In genomic region chr11:92941676-92942571, GRCh38 we compare ENCODE assay signal across 8 cellular contexts. TPM values are rescaled to one million over a fixed set of nuclear protein-coding genes. Genes with fewer than 3 reads are reported as not detected.
A peak's percentile ranks its signal among the peaks of the same experiment; 100 is the strongest.
DNase-seq lines count a peak whose midpoint lies in the region; ATAC-seq and TF ChIP-seq lines count a peak whose summit lies in the region.

No MANE protein-coding gene starts in this region.

- TF ChIP-seq CTCF in HEK293 (tag by site-specific recombination; IDR thresholded peaks at IDR 0.05) (no peak), mesothelial cell of epicardium (IDR thresholded peaks at IDR 0.05; ENCODE audit: unreplicated experiment) (peak; percentile 67)

- H3K36me3 Mint-ChIP-seq in activated naive CD4-positive, alpha-beta T cell treated with anti-CD3 and anti-CD28 coated beads for 36 hours (ENCODE audit: low read depth) = no peaks in the 10 kb centered on the region
- H3K36me3 Mint-ChIP-seq in activated naive CD4-positive, alpha-beta T cell treated with anti-CD3 and anti-CD28 coated beads, Interleukin-2, amount 10 ng/mL, durations not matched to agents 7 days and 5 days = no peaks in the 10 kb centered on the region
- no peaks in the 10 kb centered on the region for H3K36me3 Mint-ChIP-seq in mesothelial cell of epicardium
- H3K36me3 Mint-ChIP-seq in activated CD8-positive, alpha-beta memory T cell treated with anti-CD3 and anti-CD28 coated beads, Interleukin-2, amount 10 ng/mL, durations not matched to agents 7 days and 5 days = no peaks in the 10 kb centered on the region

- no peak overlapping the region for H3K4me3 Mint-ChIP-seq in activated naive CD4-positive, alpha-beta T cell treated with anti-CD3 and anti-CD28 coated beads for 36 hours
- no peak overlapping the region for H3K4me3 Mint-ChIP-seq in activated naive CD4-positive, alpha-beta T cell treated with anti-CD3 and anti-CD28 coated beads, Interleukin-2, amount 10 ng/mL, durations not matched to agents 7 days and 5 days
- no peak overlapping the region for H3K4me3 Mint-ChIP-seq in mesothelial cell of epicardium
- H3K4me3 Mint-ChIP-seq in activated CD8-positive, alpha-beta memory T cell treated with anti-CD3 and anti-CD28 coated beads, Interleukin-2, amount 10 ng/mL, durations not matched to agents 7 days and 5 days = no peak overlapping the region

- H3K9me3 Mint-ChIP-seq in activated naive CD4-positive, alpha-beta T cell treated with anti-CD3 and anti-CD28 coated beads for 36 hours = no peaks in the 10 kb centered on the region
- H3K9me3 Mint-ChIP-seq in activated naive CD4-positive, alpha-beta T cell treated with anti-CD3 and anti-CD28 coated beads, Interleukin-2, amount 10 ng/mL, durations not matched to agents 7 days and 5 days = no peaks in the 10 kb centered on the region
- peaks cover 28% of the 10 kb centered on the region for H3K9me3 Mint-ChIP-seq in mesothelial cell of epicardium
- no peaks in the 10 kb centered on the region for H3K9me3 Mint-ChIP-seq in activated CD8-positive, alpha-beta memory T cell treated with anti-CD3 and anti-CD28 coated beads, Interleukin-2, amount 10 ng/mL, durations not matched to agents 7 days and 5 days (ENCODE audit: low read depth)

- CTCF ChIA-PET in activated naive CD4-positive, alpha-beta T cell treated with anti-CD3 and anti-CD28 coated beads for 36 hours (lab: Charles Lee) = interaction anchor here (0.5 to 3.7 kb wide), 20 partner anchors 8 to 602 kb away, joined by 3 to 19 read pairs (median 3); no protein-coding TSS in a partner anchor
- CTCF ChIA-PET in activated naive CD4-positive, alpha-beta T cell treated with anti-CD3 and anti-CD28 coated beads, Interleukin-2, amount 10 ng/mL, durations not matched to agents 7 days and 5 days (lab: Charles Lee) = interaction anchor here (0.6 to 3.2 kb wide), 16 partner anchors 9 to 754 kb away, joined by 3 to 37 read pairs (median 4); no protein-coding TSS in a partner anchor
- CTCF ChIA-PET in HEK293 (lab: Yijun Ruan, JAX) = interaction anchor here (0.6 to 1.8 kb wide), 20 partner anchors 8 to 1449 kb away, joined by 3 to 10 read pairs (median 4); no protein-coding TSS in a partner anchor
- CTCF ChIA-PET in activated CD8-positive, alpha-beta memory T cell treated with anti-CD3 and anti-CD28 coated beads, Interleukin-2, amount 10 ng/mL, durations not matched to agents 7 days and 5 days (lab: Charles Lee) = interaction anchor here (0.6 to 2.2 kb wide), 4 partner anchors 33 to 671 kb away, joined by 3 to 15 read pairs (median 3); no protein-coding TSS in a partner anchor

- H3K27ac ChIP-seq in HEK293 (ENCODE audit: extremely low read depth, low read depth, low read length) = no peak overlapping the region

- no peaks in the 10 kb centered on the region for H3K4me1 Mint-ChIP-seq in activated naive CD4-positive, alpha-beta T cell treated with anti-CD3 and anti-CD28 coated beads for 36 hours (ENCODE audit: low read depth)
- H3K4me1 Mint-ChIP-seq in activated naive CD4-positive, alpha-beta T cell treated with anti-CD3 and anti-CD28 coated beads, Interleukin-2, amount 10 ng/mL, durations not matched to agents 7 days and 5 days = no peaks in the 10 kb centered on the region
- H3K4me1 Mint-ChIP-seq in mesothelial cell of epicardium = no peaks in the 10 kb centered on the region
- no peaks in the 10 kb centered on the region for H3K4me1 Mint-ChIP-seq in activated CD8-positive, alpha-beta memory T cell treated with anti-CD3 and anti-CD28 coated beads, Interleukin-2, amount 10 ng/mL, durations not matched to agents 7 days and 5 days

- no peaks in the 10 kb centered on the region for H3K4me1 ChIP-seq in HEK293 (ENCODE audit: control insufficient read depth, insufficient read depth, low read length)

- peaks cover 22% of the 10 kb centered on the region for H3K27me3 Mint-ChIP-seq in activated naive CD4-positive, alpha-beta T cell treated with anti-CD3 and anti-CD28 coated beads for 36 hours (ENCODE audit: low read depth)
- no peaks in the 10 kb centered on the region for H3K27me3 Mint-ChIP-seq in activated naive CD4-positive, alpha-beta T cell treated with anti-CD3 and anti-CD28 coated beads, Interleukin-2, amount 10 ng/mL, durations not matched to agents 7 days and 5 days
- peaks cover 9% of the 10 kb centered on the region for H3K27me3 Mint-ChIP-seq in mesothelial cell of epicardium (ENCODE audit: low read depth)
- H3K27me3 Mint-ChIP-seq in activated CD8-positive, alpha-beta memory T cell treated with anti-CD3 and anti-CD28 coated beads, Interleukin-2, amount 10 ng/mL, durations not matched to agents 7 days and 5 days = no peaks in the 10 kb centered on the region

- POLR2A ChIA-PET in HEK293 (lab: Yijun Ruan, JAX) = no interaction called here

- peak; percentile 27 for DNase-seq in activated naive CD4-positive, alpha-beta T cell treated with anti-CD3 and anti-CD28 coated beads for 36 hours
- no peak for DNase-seq in activated naive CD4-positive, alpha-beta T cell treated with anti-CD3 and anti-CD28 coated beads, Interleukin-2, amount 10 ng/mL, durations not matched to agents 7 days and 5 days
- peak; percentile 52 to 65 for DNase-seq in NCI-H446 (lab: John Stamatoyannopoulos, UW)
- peak; percentile 6 for DNase-seq in cerebellum (ENCODE audit: low spot score)
- DNase-seq in mesothelial cell of epicardium (ENCODE audit: low spot score in 2 of 2, unreplicated experiment in 2 of 2) = no peak
- no peak for DNase-seq in activated CD8-positive, alpha-beta memory T cell treated with anti-CD3 and anti-CD28 coated beads, Interleukin-2, amount 10 ng/mL, durations not matched to agents 7 days and 5 days
- DNase-seq in islet precursor cell = no peak

- intact Hi-C loops in activated naive CD4-positive, alpha-beta T cell treated with anti-CD3 and anti-CD28 coated beads for 36 hours (cut with micrococcal nuclease) = loop anchor here (1.0 to 10.0 kb wide), 6 partner anchors 123 to 1563 kb away; partner anchors contain the start of gene SMCO4

- no peak for ATAC-seq in activated CD8-positive, alpha-beta memory T cell treated with anti-CD3 and anti-CD28 coated beads, Interleukin-2, amount 10 ng/mL, durations not matched to agents 7 days and 5 days

- H3K9me3 ChIP-seq in HEK293 (ENCODE audit: control insufficient read depth, insufficient read depth, low read depth, low read length) = no peaks in the 10 kb centered on the region

- H3K36me3 ChIP-seq in HEK293 (ENCODE audit: control insufficient read depth in 2 of 2, insufficient read depth in 1 of 2, low read length in 2 of 2) = no peaks in the 10 kb centered on the region

- H3K27ac Mint-ChIP-seq in activated naive CD4-positive, alpha-beta T cell treated with anti-CD3 and anti-CD28 coated beads for 36 hours = no peak overlapping the region
- no peak overlapping the region for H3K27ac Mint-ChIP-seq in activated naive CD4-positive, alpha-beta T cell treated with anti-CD3 and anti-CD28 coated beads, Interleukin-2, amount 10 ng/mL, durations not matched to agents 7 days and 5 days
- H3K27ac Mint-ChIP-seq in mesothelial cell of epicardium = no peak overlapping the region
- H3K27ac Mint-ChIP-seq in activated CD8-positive, alpha-beta memory T cell treated with anti-CD3 and anti-CD28 coated beads, Interleukin-2, amount 10 ng/mL, durations not matched to agents 7 days and 5 days = no peak overlapping the region

- no peak overlapping the region for H3K4me3 ChIP-seq in HEK293 (ENCODE audit: low read depth, low read length)

TF ChIP-seq in HEK293, 187 proteins besides CTCF, POLR2A, EP300 and RAD21 (continues in another document):
- TF ChIP-seq ZNF501 (tag by site-specific recombination; IDR thresholded peaks at IDR 0.05) (no peak), ZSCAN23 (tag by site-specific recombination; IDR thresholded peaks at IDR 0.05) (no peak), PRDM1 (tag by site-specific recombination; IDR thresholded peaks at IDR 0.05) (no peak), ZNF610 (tag by site-specific recombination; IDR thresholded peaks at IDR 0.05; ENCODE audit: borderline replicate concordance) (no peak), ZFP3 (tag by site-specific recombination; IDR thresholded peaks at IDR 0.05; ENCODE audit: low read depth) (no peak), ZNF626 (tag by site-specific recombination; IDR thresholded peaks at IDR 0.05) (no peak), ZNF76 (tag by site-specific recombination; IDR thresholded peaks at IDR 0.05; ENCODE audit: borderline replicate concordance, low read depth) (no peak), ZBTB21 (tag by site-specific recombination; IDR thresholded peaks at IDR 0.05) (no peak), ZNF26 (tag by site-specific recombination; IDR thresholded peaks at IDR 0.05) (no peak), ATF2 (tag by site-specific recombination; IDR thresholded peaks at IDR 0.05; ENCODE audit: low read depth) (no peak), ZNF654 (tag by site-specific recombination; IDR thresholded peaks at IDR 0.05; ENCODE audit: low read depth) (peak; percentile 53), SP3 (tag by site-specific recombination; IDR thresholded peaks at IDR 0.05) (no peak), GLIS1 (tag by site-specific recombination; IDR thresholded peaks at IDR 0.05) (peak; percentile 29; the same call in 1 of the 2 replicates)

RNA-seq across cellular contexts. Expression of gene MTNR1B, which starts 27.5 kb away (rescaled TPM):
- not detected for total RNA-seq in activated naive CD4-positive, alpha-beta T cell treated with anti-CD3 and anti-CD28 coated beads for 36 hours
- total RNA-seq in cerebellum = not detected
- not detected in 3 replicates for total RNA-seq in mesothelial cell of epicardium
- total RNA-seq in activated CD8-positive, alpha-beta memory T cell treated with anti-CD3 and anti-CD28 coated beads, Interleukin-2, amount 10 ng/mL, durations not matched to agents 7 days and 5 days = not detected

Comparison
In these comparisons a context has a peak if more than half of its experiments do, and no peak if none do; other contexts are left out.
1. DNase-seq: peak in activated naive CD4-positive, alpha-beta T cell treated with anti-CD3 and anti-CD28 coated beads for 36 hours (single experiment), NCI-H446 (2 of 2) and cerebellum (single experiment); none in activated naive CD4-positive, alpha-beta T cell treated with anti-CD3 and anti-CD28 coated beads, Interleukin-2, amount 10 ng/mL, durations not matched to agents 7 days and 5 days (single experiment), mesothelial cell of epicardium (0 of 2), activated CD8-positive, alpha-beta memory T cell treated with anti-CD3 and anti-CD28 coated beads, Interleukin-2, amount 10 ng/mL, durations not matched to agents 7 days and 5 days (single experiment) and islet precursor cell (single experiment).